In the genomic region with DNA sequence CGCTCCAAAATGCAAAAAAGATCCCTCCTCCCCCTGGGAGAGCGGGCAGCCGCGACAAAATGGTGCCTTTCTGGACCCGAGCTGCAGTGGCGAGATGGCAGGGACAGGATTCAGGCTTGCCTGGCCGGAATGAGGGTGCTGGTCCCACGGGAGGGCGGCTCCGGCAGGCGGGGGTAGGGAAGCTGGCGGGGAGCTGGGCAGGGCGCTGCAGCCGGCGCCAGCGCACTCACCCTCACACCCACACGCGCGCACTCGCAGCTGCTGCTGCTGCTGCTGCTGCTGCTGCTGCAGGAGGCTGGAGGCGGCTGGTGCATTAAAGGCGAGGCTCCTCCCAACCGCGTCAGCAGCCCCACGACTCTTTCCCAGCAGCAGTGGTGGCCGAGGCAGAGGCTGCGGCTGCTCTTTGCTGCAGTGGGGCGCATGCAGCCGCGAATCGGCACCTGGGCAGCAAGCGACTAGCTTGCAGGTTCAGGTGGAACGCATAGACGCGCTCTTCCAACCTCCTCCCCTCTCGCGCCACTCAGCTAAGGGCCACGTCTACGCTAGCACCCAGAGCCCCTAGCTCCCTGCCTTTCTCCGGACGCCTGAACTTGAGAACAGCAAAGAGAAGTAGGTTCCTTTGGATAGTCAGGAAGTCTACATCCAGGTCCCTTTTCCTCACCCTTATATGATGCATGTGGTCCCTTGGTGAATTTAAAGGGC, we compare ENCODE assay signal across 9 cellular contexts. TPM values are rescaled to one million over a fixed set of nuclear protein-coding genes. Genes with fewer than 3 reads are reported as not detected.
DNase-seq lines count a peak whose midpoint lies in the region; ATAC-seq and TF ChIP-seq lines count a peak whose summit lies in the region.
"Had no signal": no experiment of that assay in that cellular context is flagged by ENCODE, and none has a peak within 500 bp of the region (broad histone marks: within the 10 kb centered on the region; RNA-seq: fewer than 3 reads in every experiment).

A gene (minus strand): TSS at position 287 of the 702 bp plus-strand sequence.

- H3K9me3 Mint-ChIP-seq in neural crest cell (no peaks in the 10 kb centered on the region), type B pancreatic cell (no peaks in the 10 kb centered on the region)

- no peaks in the 10 kb centered on the region for H3K79me2 ChIP-seq in GM23248 (ENCODE audit: insufficient read depth)

- H3K27me3 ChIP-seq in GM23248 (replicated peaks; ENCODE audit: insufficient read depth), result peaks cover 24% of the 10 kb centered on the region
- H3K27me3 ChIP-seq in gastroesophageal sphincter, result peaks cover 44% of the 10 kb centered on the region

- H3K27ac Mint-ChIP-seq in neural crest cell (ENCODE audit: unreplicated experiment) (no peak within 1 kb of the TSS), type B pancreatic cell (peak within 1 kb of the TSS; percentile 66)

- TF ChIP-seq EP300 in gastroesophageal sphincter (IDR thresholded peaks at IDR 0.05), result no peak

- H3K9ac ChIP-seq in GM23248, result no peak within 1 kb of the TSS

- TF ChIP-seq POLR2A in gastroesophageal sphincter (IDR thresholded peaks at IDR 0.05), result no peak

- H3K4me1 Mint-ChIP-seq in neural crest cell (peaks cover 4% of the 10 kb centered on the region), type B pancreatic cell (ENCODE audit: unreplicated experiment) (peaks cover 15% of the 10 kb centered on the region)

- H3K4me3 ChIP-seq in GM23248 (peak within 1 kb of the TSS; percentile 63), gastroesophageal sphincter (peak within 1 kb of the TSS; percentile 27 to 52)

- H3K9me2 ChIP-seq in GM23248 (ENCODE audit: insufficient read depth), result no peaks in the 10 kb centered on the region

- H2AFZ ChIP-seq in GM23248, result peak within 1 kb of the TSS; percentile 57

- H4K20me1 ChIP-seq in GM23248 (ENCODE audit: insufficient read depth), result no peaks in the 10 kb centered on the region

- H3K4me1 ChIP-seq in GM23248 (ENCODE audit: insufficient read depth) (no peaks in the 10 kb centered on the region), gastroesophageal sphincter (peaks cover 0 to 25% (median 9%) of the 10 kb centered on the region in 3 donors)

- H3K9me3 ChIP-seq in GM23248 (ENCODE audit: low read depth), result no peaks in the 10 kb centered on the region
- H3K9me3 ChIP-seq in gastroesophageal sphincter, result no peaks in the 10 kb centered on the region

- H3K27me3 Mint-ChIP-seq in neural crest cell (ENCODE audit: low read depth), result peaks cover 50% of the 10 kb centered on the region
- peaks cover 49% of the 10 kb centered on the region for H3K27me3 Mint-ChIP-seq in type B pancreatic cell

- no peak for TF ChIP-seq CTCF in gastroesophageal sphincter (IDR thresholded peaks at IDR 0.05)
- TF ChIP-seq CTCF in neural crest cell (conservative IDR thresholded peaks at IDR 0.05), result no peak
- no peak for TF ChIP-seq CTCF in type B pancreatic cell (conservative IDR thresholded peaks at IDR 0.05)

- DNase-seq in Ammon's horn (ENCODE audit: low spot score), result peak; percentile 84
- DNase-seq in GM23248, result peak; percentile 57
- DNase-seq in NCI-H748 (lab: John Stamatoyannopoulos, UW; ENCODE audit: unreplicated experiment), result peak; percentile 87
- DNase-seq in activated gamma-delta T cell treated with Interleukin-2 at 50 U/mL for 16 hours, result peak; percentile 35
- peak; percentile 58 for DNase-seq in neural crest cell (ENCODE audit: low read depth, low spot score)
- peak; percentile 77 for DNase-seq in type B pancreatic cell (ENCODE audit: extremely low spot score, unreplicated experiment)
- DNase-seq in mesenteric fat pad (ENCODE audit: low spot score), result no peak

- H3K27ac ChIP-seq in GM23248, result no peak within 1 kb of the TSS
- no peak within 1 kb of the TSS for H3K27ac ChIP-seq in gastroesophageal sphincter

- 2% methylated on average over 36 to 39 of the region's 41 CpGs for WGBS in GM23248 (ENCODE audit: low coverage in 1 of 2, low lambda C conversion rate in 2 of 2, missing lambda C conversion rate in 2 of 2), 2 experiments
- WGBS in gastroesophageal sphincter (ENCODE audit: low coverage in 1 of 2), 2 donors, result no CpG with 5 or more reads among the region's 41 CpGs

- peak within 1 kb of the TSS; percentile 51 for H3K4me2 ChIP-seq in GM23248 (ENCODE audit: unreplicated experiment)

- H3K4me3 Mint-ChIP-seq in neural crest cell, result peak within 1 kb of the TSS; percentile 92
- peak within 1 kb of the TSS; percentile 94 for H3K4me3 Mint-ChIP-seq in type B pancreatic cell

- no peaks in the 10 kb centered on the region for H3K36me3 ChIP-seq in GM23248 (ENCODE audit: low read depth)
- no peaks in the 10 kb centered on the region for H3K36me3 ChIP-seq in gastroesophageal sphincter

- in situ Hi-C loops in GM23248 (cut with MboI), result no loop called here

- H3K36me3 Mint-ChIP-seq in neural crest cell (ENCODE audit: low read depth) (no peaks in the 10 kb centered on the region), type B pancreatic cell (peaks cover 5% of the 10 kb centered on the region)

- peak; percentile 46 for ATAC-seq in gastroesophageal sphincter
- ATAC-seq: left colon had no signal

- no peaks in the 10 kb centered on the region for H3F3A ChIP-seq in GM23248 (ENCODE audit: insufficient read depth)

RNA-seq across cellular contexts. Expression of the gene that starts here (rescaled TPM):
- 0.11 TPM in 1 of 2 replicates, not detected in the other for total RNA-seq in GM23248 (2014; rRNA removed; shearing (Covaris generic))
- 0.24 and 0.28 TPM in 2 replicates for polyA plus RNA-seq in GM23248 (2016; fragmentation: Nextera tagmentation; extraction: Ambion mirVana)
- total RNA-seq in gastroesophageal sphincter (1 to 10 TPM; 1.0 to 3.0 (median 2.3) TPM), neural crest cell (4.1 and 4.9 TPM in 2 replicates), type B pancreatic cell (ENCODE audit: low replicate concordance) (18.4 and 29.1 TPM in 2 replicates), mesenteric fat pad (0.29 TPM)

Comparison
In these comparisons a context has a peak if more than half of its experiments do, and no peak if none do; other contexts are left out.
1. Peak in DNase-seq, H3K4me3 ChIP-seq and H3K4me2 ChIP-seq in GM23248; RNA of the gene not detected or under 1 TPM.